Comparison of ENCODE assay signal across 18 cellular contexts in the genomic region with DNA sequence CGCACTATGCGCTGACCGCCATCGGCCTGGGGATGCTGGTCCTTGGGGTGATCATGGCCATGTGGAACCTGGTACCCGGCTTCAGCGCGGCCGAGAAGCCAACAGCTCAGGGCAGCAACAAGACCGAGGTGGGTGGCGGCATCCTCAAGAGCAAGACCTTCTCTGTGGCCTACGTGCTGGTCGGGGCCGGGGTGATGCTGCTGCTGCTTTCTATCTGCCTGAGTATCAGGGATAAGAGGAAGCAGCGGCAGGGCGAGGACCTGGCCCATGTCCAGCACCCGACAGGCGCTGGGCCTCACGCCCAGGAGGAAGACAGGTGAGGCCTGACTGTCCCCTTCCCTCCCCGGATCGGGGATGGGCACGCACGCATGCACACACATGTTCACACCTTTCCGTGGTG. TPM values are rescaled to one million over a fixed set of nuclear protein-coding genes. Genes with fewer than 3 reads are reported as not detected.
DNase-seq lines count a peak whose midpoint lies in the region; ATAC-seq and TF ChIP-seq lines count a peak whose summit lies in the region.
"Had no signal": no experiment of that assay in that cellular context is flagged by ENCODE, and none has a peak within 500 bp of the region (broad histone marks: within the 10 kb centered on the region; RNA-seq: fewer than 3 reads in every experiment).

No MANE protein-coding gene starts in this region.

- no peak for TF ChIP-seq CTCF in cardiac muscle cell (IDR thresholded peaks at IDR 0.05; ENCODE audit: low read depth, low read length)
- TF ChIP-seq CTCF in heart left ventricle (IDR thresholded peaks at IDR 0.05) = no peak
- TF ChIP-seq CTCF in uterus (IDR thresholded peaks at IDR 0.05) = no peak

- no peak overlapping the region for H3K4me3 ChIP-seq in cardiac muscle cell
- no peak overlapping the region for H3K4me3 ChIP-seq in heart left ventricle
- no peak overlapping the region for H3K4me3 ChIP-seq in uterus
- H3K4me3 ChIP-seq: A549, SJCRH30 had no signal

- peak overlapping the region; percentile 80 for H3K27ac ChIP-seq in cardiac muscle cell
- H3K27ac ChIP-seq in heart left ventricle = peak overlapping the region in 6 of 12 donors; percentile 23 to 80 (median 40)
- peak overlapping the region; percentile 69 to 73 for H3K27ac ChIP-seq in uterus
- H3K27ac ChIP-seq: A549, SJCRH30 had no signal

- TF ChIP-seq POLR2A in heart left ventricle (IDR thresholded peaks at IDR 0.05) (no peak), uterus (IDR thresholded peaks at IDR 0.05) (no peak)

- 91 to 93% (median 92%) methylated on average over 22 to 23 of the region's 23 CpGs for WGBS in heart left ventricle, 4 donors

- H3K9me3 ChIP-seq in cardiac muscle cell (ENCODE audit: low read depth) (no peaks in the 10 kb centered on the region), heart left ventricle (no peaks in the 10 kb centered on the region), uterus (no peaks in the 10 kb centered on the region)
- H3K9me3 ChIP-seq: A549 had no signal

- ATAC-seq in heart left ventricle = no peak
- peak; percentile 95 for ATAC-seq in left colon
- ATAC-seq in GM19395 (IDR thresholded peaks at IDR 0.05; ENCODE audit: unreplicated experiment) = no peak
- ATAC-seq: A549; activated T-cell treated with anti-CD3 and anti-CD28 coated beads, Interleukin-2, amount 50 U/mL, for 4 hours had no signal

- H3K4me1 ChIP-seq in cardiac muscle cell (ENCODE audit: low read depth) (peaks cover 39% of the 10 kb centered on the region), heart left ventricle (peaks cover 0 to 46% (median 11%) of the 10 kb centered on the region in 12 donors), uterus (peaks cover 0 to 9% of the 10 kb centered on the region in 2 donors)

- intact Hi-C loops in heart left ventricle (cut with DNase I) (no loop called here), left colon (cut with DNase I, micrococcal nuclease) (no loop called here), posterior vena cava (cut with DNase I) (no loop called here), uterus (cut with DNase I; ENCODE audit: low total_unique reads) (no loop called here)

- no peaks in the 10 kb centered on the region for H3K27me3 ChIP-seq in cardiac muscle cell
- H3K27me3 ChIP-seq in heart left ventricle = no peaks in the 10 kb centered on the region
- no peaks in the 10 kb centered on the region for H3K27me3 ChIP-seq in uterus
- H3K27me3 ChIP-seq: SJCRH30 had no signal

- H3K36me3 ChIP-seq in cardiac muscle cell = peaks cover 14% of the 10 kb centered on the region
- peaks cover 0 to 11% (median 0%) of the 10 kb centered on the region in 9 donors for H3K36me3 ChIP-seq in heart left ventricle
- no peaks in the 10 kb centered on the region for H3K36me3 ChIP-seq in uterus

- DNase-seq in cardiac muscle cell (ENCODE audit: low read depth in 1 of 2, low spot score in 1 of 2) (no peak), heart left ventricle (no peak), left colon (peak; percentile 84 to 85), posterior vena cava (ENCODE audit: low spot score) (peak; percentile 83), uterus (no peak), OCI-M1 (lab: John Stamatoyannopoulos, UW) (no peak), NCI-H774 (lab: John Stamatoyannopoulos, UW) (no peak)
- DNase-seq: activated CD4-positive, alpha-beta T cell treated with anti-CD3 and anti-CD28 coated beads, Interleukin-2, amount 50 U/mL, for 1 hour; activated naive CD8-positive, alpha-beta T cell treated with anti-CD3 and anti-CD28 coated beads, Interleukin-2, amount 10 ng/mL, durations not matched to agents 7 days and 5 days; activated T-cell treated with anti-CD3 and anti-CD28 coated beads, Interleukin-2, amount 50 U/mL, for 4 hours; central memory CD4-positive, alpha-beta T cell; DMS79; Karpas-422; SJCRH30; T1000 had no signal

RNA-seq across cellular contexts. Expression of a gene that starts 31.9 kb away (rescaled TPM):
- total RNA-seq in cardiac muscle cell = 0.53 and 0.74 TPM in 2 replicates
- 0.24 and 3.5 TPM in 2 replicates for polyA plus RNA-seq in cardiac muscle cell
- 1 to 10 TPM in 1 of 9 donors, under 1 TPM in 5, not detected in 3; 0.07 to 1.1 (median 0.18) TPM for total RNA-seq in heart left ventricle
- polyA plus RNA-seq in heart left ventricle = under 1 TPM in 1 of 2 donors, not detected in 1; 0.06 TPM
- 1 to 10 TPM; 1.2 to 1.3 TPM for total RNA-seq in left colon
- under 1 TPM in 1 of 2 donors, not detected in 1; 0.43 TPM for total RNA-seq in posterior vena cava
- total RNA-seq in uterus = 1 to 10 TPM in 2 of 4 donors, not detected in 2; 1.1 to 4.1 TPM
- total RNA-seq: glomerular endothelial cell had no signal

Comparison
In these comparisons a context has a peak if more than half of its experiments do, and no peak if none do; other contexts are left out.
1. DNase-seq: peak in left colon (2 of 2) and posterior vena cava (single experiment); none in cardiac muscle cell (0 of 2), heart left ventricle (0 of 5), uterus (0 of 2), OCI-M1 (single experiment) and NCI-H774 (single experiment).